9 cellular contexts compared by ENCODE assay signal in the genomic region with DNA sequence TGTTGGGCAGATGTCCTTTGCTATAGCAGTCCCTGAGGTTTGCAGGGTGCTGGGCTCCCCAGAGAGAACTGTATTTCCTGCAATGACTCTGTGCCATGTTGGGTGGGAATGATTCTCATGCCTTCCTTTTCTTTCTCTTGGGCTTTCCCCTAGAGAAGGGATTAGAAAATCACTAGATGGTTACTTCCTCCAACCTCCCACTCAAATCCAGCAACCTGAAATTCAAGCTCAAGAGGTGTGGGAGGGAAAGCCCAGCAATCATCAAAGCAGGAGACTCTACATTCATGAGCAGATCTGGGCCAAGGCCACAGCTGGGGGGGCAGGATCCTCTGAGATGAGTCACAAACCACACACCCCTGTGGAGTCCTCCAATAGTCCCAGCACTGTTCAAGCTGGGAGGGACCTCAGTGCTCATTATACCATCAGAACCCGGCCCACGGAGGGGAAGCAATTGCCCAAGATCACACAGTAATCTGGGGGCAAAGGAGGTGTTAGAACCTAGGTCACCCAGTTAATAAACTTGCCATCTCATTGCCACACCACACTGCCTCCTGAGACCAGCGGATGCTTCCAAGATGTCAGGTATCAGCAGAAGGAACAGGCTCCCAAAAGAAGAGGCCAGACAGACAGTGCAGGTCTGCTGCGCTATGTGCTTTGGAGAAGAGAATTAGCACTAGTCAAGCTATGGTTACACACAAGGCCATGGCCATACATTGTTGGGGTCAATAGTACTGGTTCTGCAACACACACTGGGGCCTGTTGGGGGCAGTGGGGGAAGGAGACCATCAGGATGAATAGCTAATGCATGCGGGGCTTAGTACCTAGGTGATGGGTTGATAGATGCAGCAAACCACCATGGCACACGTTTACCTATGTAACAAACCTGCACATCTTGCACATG.
DNase-seq lines count a peak whose midpoint lies in the region; ATAC-seq and TF ChIP-seq lines count a peak whose summit lies in the region.
"Had no signal": no experiment of that assay in that cellular context is flagged by ENCODE, and none has a peak within 500 bp of the region (broad histone marks: within the 10 kb centered on the region; RNA-seq: fewer than 3 reads in every experiment).

No MANE protein-coding gene starts in this region.

- H3K9me3 Mint-ChIP-seq in CD14-positive monocyte: no peaks in the 10 kb centered on the region
- H3K9me3 Mint-ChIP-seq: activated naive CD4-positive, alpha-beta T cell treated with anti-CD3 and anti-CD28 coated beads, Interleukin-2, amount 50 U/mL, for 24 hours had no signal

- in situ Hi-C loops in G401 (cut with HindIII; ENCODE audit: low sequenced_read_pairs): no loop called here

- ATAC-seq in GM18909 (IDR thresholded peaks at IDR 0.05; ENCODE audit: poor library complexity, unreplicated experiment) (peak; percentile 82), HG03097 (IDR thresholded peaks at IDR 0.05; ENCODE audit: low FRiP score, unreplicated experiment) (peak; percentile 63), Right ventricle myocardium superior (ENCODE audit: poor library complexity) (no peak)

- peaks cover 3 to 10% (median 5%) of the 10 kb centered on the region in 3 donors for H3K27me3 Mint-ChIP-seq in CD14-positive monocyte (ENCODE audit: low read depth in 3 of 3)
- H3K27me3 Mint-ChIP-seq: activated naive CD4-positive, alpha-beta T cell treated with anti-CD3 and anti-CD28 coated beads, Interleukin-2, amount 50 U/mL, for 24 hours had no signal

- no peak overlapping the region for H3K4me3 ChIP-seq in AG10803 (ENCODE audit: low read length)

- no peak overlapping the region for H3K27ac Mint-ChIP-seq in CD14-positive monocyte
- H3K27ac Mint-ChIP-seq: activated naive CD4-positive, alpha-beta T cell treated with anti-CD3 and anti-CD28 coated beads, Interleukin-2, amount 50 U/mL, for 24 hours had no signal

- intact Hi-C loops in Right ventricle myocardium superior (cut with DNase I) (loop anchor here (10.0 kb wide), 1 partner anchor 63 kb away; the partner anchor contains the start of gene TTC9), CD14-positive monocyte (cut with micrococcal nuclease) (no loop called here)

- no peak overlapping the region for H3K4me3 Mint-ChIP-seq in CD14-positive monocyte
- H3K4me3 Mint-ChIP-seq: activated naive CD4-positive, alpha-beta T cell treated with anti-CD3 and anti-CD28 coated beads, Interleukin-2, amount 50 U/mL, for 24 hours had no signal

- peak; percentile 53 for DNase-seq in AG10803 (ENCODE audit: low read depth)
- peak; percentile 96 for DNase-seq in SW480 (ENCODE audit: low spot score)
- peak; percentile 59 for DNase-seq in mucosa of gallbladder (ENCODE audit: low spot score)
- no peak for DNase-seq in G401 (ENCODE audit: low spot score)
- no peak for DNase-seq in Right ventricle myocardium superior
- DNase-seq in CD14-positive monocyte (ENCODE audit: low spot score): no peak

- TF ChIP-seq CTCF in AG10803 (conservative IDR thresholded peaks at IDR 0.05; ENCODE audit: low read length) (no peak), CD14-positive monocyte (IDR thresholded peaks at IDR 0.05) (no peak)

- H3K36me3 Mint-ChIP-seq in CD14-positive monocyte: peaks cover 0 to 3% of the 10 kb centered on the region in 2 donors
- H3K36me3 Mint-ChIP-seq: activated naive CD4-positive, alpha-beta T cell treated with anti-CD3 and anti-CD28 coated beads, Interleukin-2, amount 50 U/mL, for 24 hours had no signal

- H3K4me1 Mint-ChIP-seq in CD14-positive monocyte: peaks cover 12% of the 10 kb centered on the region
- H3K4me1 Mint-ChIP-seq: activated naive CD4-positive, alpha-beta T cell treated with anti-CD3 and anti-CD28 coated beads, Interleukin-2, amount 50 U/mL, for 24 hours had no signal

Comparison
In these comparisons a context has a peak if more than half of its experiments do, and no peak if none do; other contexts are left out.
1. DNase-seq: peak in AG10803 (single experiment), SW480 (single experiment) and mucosa of gallbladder (single experiment); none in G401 (single experiment), Right ventricle myocardium superior (single experiment) and CD14-positive monocyte (single experiment).